Comparison of ENCODE assay signal across 20 cellular contexts in the genomic region with DNA sequence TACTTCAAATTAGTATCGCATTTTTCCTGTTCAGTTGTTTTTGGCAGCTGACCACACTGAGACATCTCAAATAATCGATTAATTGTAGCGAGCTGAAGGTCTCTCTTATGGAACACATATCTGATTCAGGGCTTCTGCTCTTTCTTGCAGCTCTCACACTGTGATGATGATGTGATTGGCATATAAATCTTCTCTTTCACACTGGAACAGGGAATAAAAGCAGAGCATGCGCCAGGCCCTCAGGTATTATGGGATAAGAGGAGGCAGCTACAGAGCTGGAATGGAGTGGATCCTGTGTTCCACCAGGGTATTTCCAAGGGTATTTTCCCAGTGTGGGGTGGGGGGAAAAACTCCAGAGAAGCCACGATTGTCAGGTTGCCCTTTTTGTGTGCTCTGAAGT.
A peak's percentile ranks its signal among the peaks of the same experiment; 100 is the strongest.
DNase-seq lines count a peak whose midpoint lies in the region; ATAC-seq, FAIRE-seq and TF ChIP-seq lines count a peak whose summit lies in the region.
"Had no signal": no experiment of that assay in that cellular context is flagged by ENCODE, and none has a peak within 500 bp of the region (broad histone marks: within the 10 kb centered on the region; RNA-seq: fewer than 3 reads in every experiment).

No MANE protein-coding gene starts in this region.

- H3K36me3 ChIP-seq in GM23338 (ENCODE audit: insufficient read depth), result no peaks in the 10 kb centered on the region
- H3K36me3 ChIP-seq: BLaER1, HAP-1 had no signal

- no peak overlapping the region; the same call in 1 of the 2 replicates for H3K27ac Mint-ChIP-seq in GM23338
- peak overlapping the region in 4 of 5 experiments; percentile 63 to 93 (median 66) for H3K27ac Mint-ChIP-seq in brain
- peak overlapping the region; percentile 6 for H3K27ac Mint-ChIP-seq in stimulated activated naive B cell treated with anti-CD40 and anti-IgM and Interleukin-4, amounts not matched to agents 10 μg/mL and 1 μg/mL and 100 μg/mL, for 72 hours
- H3K27ac Mint-ChIP-seq: B cell; CD4-positive, CD25-positive, alpha-beta regulatory T cell; CD8-positive, alpha-beta T cell; HFFc6 had no signal

- DNase-seq in A549 (ENCODE audit: low read depth in 1 of 2, low spot score in 1 of 2), result no peak
- DNase-seq in GM23338 (ENCODE audit: low spot score), result no peak
- no peak for DNase-seq in stimulated activated naive B cell treated with anti-CD40 and anti-IgM and Interleukin-4, amounts not matched to agents 10 μg/mL and 1 μg/mL and 100 μg/mL, for 72 hours
- DNase-seq in NCI-H748 (lab: John Stamatoyannopoulos, UW; ENCODE audit: unreplicated experiment), result no peak
- DNase-seq in SKM-1 (lab: John Stamatoyannopoulos, UW; ENCODE audit: unreplicated experiment), result no peak
- DNase-seq: Caco-2; CD4-positive, CD25-positive, alpha-beta regulatory T cell; CD8-positive, alpha-beta T cell; DMS153; DND-41; GOT3; HFFc6 had no signal

- H4K20me1 ChIP-seq in GM23338 (replicated peaks; ENCODE audit: insufficient read depth), result no peaks in the 10 kb centered on the region
- H4K20me1 ChIP-seq: BLaER1 had no signal

- H3F3A ChIP-seq in GM23338 (replicated peaks; ENCODE audit: low read depth), result no peaks in the 10 kb centered on the region

- H3K4me1 ChIP-seq in A549 (no peaks in the 10 kb centered on the region), GM23338 (ENCODE audit: insufficient read depth) (peaks cover 8% of the 10 kb centered on the region; the same call in 1 of the 2 replicates)
- H3K4me1 ChIP-seq: BLaER1, Caco-2, HAP-1 had no signal

- no peak overlapping the region for H3K4me2 ChIP-seq in A549
- 0 out of 2 replicates have a peak overlapping the region, but pooled peaks have one; percentile 34 for H3K4me2 ChIP-seq in GM23338
- H3K4me2 ChIP-seq: BLaER1 had no signal

- CTCF ChIA-PET in A549 (lab: Yijun Ruan, JAX), result no interaction called here

- H2AFZ ChIP-seq in GM23338, result no peak overlapping the region; the same call in 1 of the 2 replicates

- H3K4me3 ChIP-seq in A549 (no peak overlapping the region), GM23338 (no peak overlapping the region)
- H3K4me3 ChIP-seq: BLaER1, HAP-1 had no signal

- TF ChIP-seq RAD21 in A549 (conservative IDR thresholded peaks at IDR 0.05 in 1 of 2, IDR thresholded peaks at IDR 0.05 in 1 of 2), result no peak

- no peaks in the 10 kb centered on the region for H3K9me3 ChIP-seq in A549
- H3K9me3 ChIP-seq: BLaER1, Caco-2, HAP-1 had no signal

- no peak overlapping the region for H3K27ac ChIP-seq in A549
- H3K27ac ChIP-seq in GM23338 (ENCODE audit: low read depth), result no peak overlapping the region
- H3K27ac ChIP-seq: BLaER1, C4-2B had no signal

- no peaks in the 10 kb centered on the region for H3K27me3 ChIP-seq in GM23338 (ENCODE audit: insufficient read depth)

- H3K9me2 ChIP-seq in GM23338 (ENCODE audit: insufficient read depth), result no peaks in the 10 kb centered on the region

- peaks cover 6% of the 10 kb centered on the region; the same call in 1 of the 3 replicates for H3K9me3 Mint-ChIP-seq in GM23338
- H3K9me3 Mint-ChIP-seq in brain, result peaks cover 2 to 8% (median 3%) of the 10 kb centered on the region in 5 experiments
- peaks cover 5 to 6% of the 10 kb centered on the region in 2 donors for H3K9me3 Mint-ChIP-seq in stimulated activated naive B cell treated with anti-CD40 and anti-IgM and Interleukin-4, amounts not matched to agents 10 μg/mL and 1 μg/mL and 100 μg/mL, for 72 hours
- H3K9me3 Mint-ChIP-seq: CD8-positive, alpha-beta T cell; HFFc6 had no signal

- peaks cover 9% of the 10 kb centered on the region for H3K4me1 Mint-ChIP-seq in GM23338
- H3K4me1 Mint-ChIP-seq in brain, result peaks cover 44% of the 10 kb centered on the region
- peaks cover 0 to 3% of the 10 kb centered on the region in 2 donors for H3K4me1 Mint-ChIP-seq in stimulated activated naive B cell treated with anti-CD40 and anti-IgM and Interleukin-4, amounts not matched to agents 10 μg/mL and 1 μg/mL and 100 μg/mL, for 72 hours

- no peak for TF ChIP-seq POLR2A in A549 (IDR thresholded peaks at IDR 0.05; ENCODE audit: low read length)

- H3K79me2 ChIP-seq in GM23338 (replicated peaks; ENCODE audit: insufficient read depth), result no peaks in the 10 kb centered on the region

- no peak for TF ChIP-seq EP300 in A549 (IDR thresholded peaks at IDR 0.05)

- ATAC-seq in A549 (no peak), GM23338 (no peak)
- ATAC-seq in stimulated activated naive B cell treated with anti-CD40 and anti-IgM and Interleukin-4, amounts not matched to agents 10 μg/mL and 1 μg/mL and 100 μg/mL, for 72 hours (replicated peaks), result no peak
- ATAC-seq: CD8-positive, alpha-beta T cell had no signal

- POLR2A ChIA-PET in A549 (lab: Yijun Ruan, JAX), result no interaction called here

- peak; percentile 23 for FAIRE-seq in A549 (lab: Jason Lieb, UNC)
- FAIRE-seq: G401.6, GM12892, H54 had no signal

- 64% methylated on average over 5 of the region's 5 CpGs for WGBS in A549 (ENCODE audit: missing lambda C conversion rate)

- H3K4me3 Mint-ChIP-seq in GM23338 (no peak overlapping the region), brain (peak overlapping the region in 1 of 5 experiments; percentile 4)
- H3K4me3 Mint-ChIP-seq in stimulated activated naive B cell treated with anti-CD40 and anti-IgM and Interleukin-4, amounts not matched to agents 10 μg/mL and 1 μg/mL and 100 μg/mL, for 72 hours, result no peak overlapping the region
- H3K4me3 Mint-ChIP-seq: B cell; CD4-positive, CD25-positive, alpha-beta regulatory T cell; CD8-positive, alpha-beta T cell; HFFc6 had no signal

- TF ChIP-seq CTCF in A549 (IDR thresholded peaks at IDR 0.05) (no peak), GM23338 (conservative IDR thresholded peaks at IDR 0.05; ENCODE audit: low read depth in 2 of 2) (no peak), brain (conservative IDR thresholded peaks at IDR 0.05) (no peak)

- H3K36me3 Mint-ChIP-seq in GM23338 (ENCODE audit: low read depth), result peaks cover 3% of the 10 kb centered on the region; the same call in 2 of the 3 replicates
- H3K36me3 Mint-ChIP-seq in brain, result no peaks in the 10 kb centered on the region
- H3K36me3 Mint-ChIP-seq in stimulated activated naive B cell treated with anti-CD40 and anti-IgM and Interleukin-4, amounts not matched to agents 10 μg/mL and 1 μg/mL and 100 μg/mL, for 72 hours, result peaks cover 0 to 2% of the 10 kb centered on the region in 2 donors
- H3K36me3 Mint-ChIP-seq: CD4-positive, CD25-positive, alpha-beta regulatory T cell; CD8-positive, alpha-beta T cell had no signal

- H3K27me3 Mint-ChIP-seq in GM23338 (ENCODE audit: insufficient read depth, low read depth, poor library complexity) (peaks cover 4% of the 10 kb centered on the region), brain (peaks cover 3% of the 10 kb centered on the region)
- H3K27me3 Mint-ChIP-seq in stimulated activated naive B cell treated with anti-CD40 and anti-IgM and Interleukin-4, amounts not matched to agents 10 μg/mL and 1 μg/mL and 100 μg/mL, for 72 hours, result peaks cover 0 to 5% of the 10 kb centered on the region in 2 donors
- H3K27me3 Mint-ChIP-seq: B cell; CD4-positive, CD25-positive, alpha-beta regulatory T cell had no signal

TF ChIP-seq in A549, 52 proteins besides CTCF, POLR2A, EP300 and RAD21:
- TF ChIP-seq FOXS1 (CRISPR knock-in tag; IDR thresholded peaks at IDR 0.05), result no peak
- no peak for TF ChIP-seq TP53 (CRISPR knock-in tag; IDR thresholded peaks at IDR 0.05)
- TF ChIP-seq JUNB (IDR thresholded peaks at IDR 0.05), result no peak
- TF ChIP-seq RARB (CRISPR knock-in tag; IDR thresholded peaks at IDR 0.05), result no peak
- TF ChIP-seq FOSB (CRISPR knock-in tag; IDR thresholded peaks at IDR 0.05), result no peak
- TF ChIP-seq EHMT2 (IDR thresholded peaks at IDR 0.05; ENCODE audit: low read depth), result no peak
- TF ChIP-seq KDM1A (IDR thresholded peaks at IDR 0.05; ENCODE audit: low read depth), result no peak
- no peak for TF ChIP-seq SREBF2 (IDR thresholded peaks at IDR 0.05)
- no peak for TF ChIP-seq PHF8 (IDR thresholded peaks at IDR 0.05; ENCODE audit: borderline replicate concordance, low read depth)

TF ChIP-seq in GM23338, 12 proteins besides CTCF, POLR2A, EP300 and RAD21 (continues in another document):
- TF ChIP-seq CREB1 (CRISPR knock-in tag; IDR thresholded peaks at IDR 0.05; ENCODE audit: low read depth), result no peak
- TF ChIP-seq JUNB (IDR thresholded peaks at IDR 0.05; ENCODE audit: unreplicated experiment), result no peak
- TF ChIP-seq, protein P1, sequence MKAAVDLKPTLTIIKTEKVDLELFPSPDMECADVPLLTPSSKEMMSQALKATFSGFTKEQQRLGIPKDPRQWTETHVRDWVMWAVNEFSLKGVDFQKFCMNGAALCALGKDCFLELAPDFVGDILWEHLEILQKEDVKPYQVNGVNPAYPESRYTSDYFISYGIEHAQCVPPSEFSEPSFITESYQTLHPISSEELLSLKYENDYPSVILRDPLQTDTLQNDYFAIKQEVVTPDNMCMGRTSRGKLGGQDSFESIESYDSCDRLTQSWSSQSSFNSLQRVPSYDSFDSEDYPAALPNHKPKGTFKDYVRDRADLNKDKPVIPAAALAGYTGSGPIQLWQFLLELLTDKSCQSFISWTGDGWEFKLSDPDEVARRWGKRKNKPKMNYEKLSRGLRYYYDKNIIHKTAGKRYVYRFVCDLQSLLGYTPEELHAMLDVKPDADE (IDR thresholded peaks at IDR 0.05), result no peak
- TF ChIP-seq POLR2AphosphoS5 (IDR thresholded peaks at IDR 0.05; ENCODE audit: low read depth), result no peak
- TF ChIP-seq, protein P2, sequence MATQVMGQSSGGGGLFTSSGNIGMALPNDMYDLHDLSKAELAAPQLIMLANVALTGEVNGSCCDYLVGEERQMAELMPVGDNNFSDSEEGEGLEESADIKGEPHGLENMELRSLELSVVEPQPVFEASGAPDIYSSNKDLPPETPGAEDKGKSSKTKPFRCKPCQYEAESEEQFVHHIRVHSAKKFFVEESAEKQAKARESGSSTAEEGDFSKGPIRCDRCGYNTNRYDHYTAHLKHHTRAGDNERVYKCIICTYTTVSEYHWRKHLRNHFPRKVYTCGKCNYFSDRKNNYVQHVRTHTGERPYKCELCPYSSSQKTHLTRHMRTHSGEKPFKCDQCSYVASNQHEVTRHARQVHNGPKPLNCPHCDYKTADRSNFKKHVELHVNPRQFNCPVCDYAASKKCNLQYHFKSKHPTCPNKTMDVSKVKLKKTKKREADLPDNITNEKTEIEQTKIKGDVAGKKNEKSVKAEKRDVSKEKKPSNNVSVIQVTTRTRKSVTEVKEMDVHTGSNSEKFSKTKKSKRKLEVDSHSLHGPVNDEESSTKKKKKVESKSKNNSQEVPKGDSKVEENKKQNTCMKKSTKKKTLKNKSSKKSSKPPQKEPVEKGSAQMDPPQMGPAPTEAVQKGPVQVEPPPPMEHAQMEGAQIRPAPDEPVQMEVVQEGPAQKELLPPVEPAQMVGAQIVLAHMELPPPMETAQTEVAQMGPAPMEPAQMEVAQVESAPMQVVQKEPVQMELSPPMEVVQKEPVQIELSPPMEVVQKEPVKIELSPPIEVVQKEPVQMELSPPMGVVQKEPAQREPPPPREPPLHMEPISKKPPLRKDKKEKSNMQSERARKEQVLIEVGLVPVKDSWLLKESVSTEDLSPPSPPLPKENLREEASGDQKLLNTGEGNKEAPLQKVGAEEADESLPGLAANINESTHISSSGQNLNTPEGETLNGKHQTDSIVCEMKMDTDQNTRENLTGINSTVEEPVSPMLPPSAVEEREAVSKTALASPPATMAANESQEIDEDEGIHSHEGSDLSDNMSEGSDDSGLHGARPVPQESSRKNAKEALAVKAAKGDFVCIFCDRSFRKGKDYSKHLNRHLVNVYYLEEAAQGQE (IDR thresholded peaks at IDR 0.05; ENCODE audit: unreplicated experiment), result no peak
- TF ChIP-seq EZH2phosphoT487 (IDR thresholded peaks at IDR 0.05; ENCODE audit: unreplicated experiment), result no peak
